In the genomic region with DNA sequence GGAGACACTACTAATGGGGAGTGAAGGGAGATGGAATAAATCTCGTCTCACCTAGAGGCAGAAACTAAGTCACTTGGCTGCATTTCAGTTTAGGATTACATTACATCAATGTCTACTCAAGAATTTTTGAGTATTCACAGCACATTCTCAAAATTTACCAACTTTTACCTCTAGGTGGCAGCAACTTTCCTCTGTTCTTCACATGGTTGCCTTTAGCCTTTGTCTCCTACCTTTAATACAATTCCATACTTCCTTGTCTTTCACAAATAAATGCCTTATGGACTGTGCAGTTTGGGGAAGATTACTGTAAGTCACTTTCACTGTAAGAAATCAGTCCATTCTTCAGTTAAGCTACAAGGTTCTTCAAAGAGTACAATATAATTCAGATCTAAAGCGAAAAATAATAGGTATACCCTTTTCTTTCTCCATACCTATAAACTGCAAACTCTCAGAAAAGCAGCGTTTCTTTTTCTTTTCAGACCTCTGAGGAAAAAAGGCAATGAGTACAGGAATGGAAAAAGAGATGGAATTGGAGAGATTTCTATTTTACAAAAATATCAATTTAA, we compare ENCODE assay signal across 9 cellular contexts.
DNase-seq lines count a peak whose midpoint lies in the region; ATAC-seq and TF ChIP-seq lines count a peak whose summit lies in the region.
"Had no signal": no experiment of that assay in that cellular context is flagged by ENCODE, and none has a peak within 500 bp of the region (broad histone marks: within the 10 kb centered on the region; RNA-seq: fewer than 3 reads in every experiment).

No MANE protein-coding gene starts in this region.

- POLR2A ChIA-PET in PC-9 (lab: Charles Lee; ENCODE audit: unreplicated experiment): no interaction called here

- H3K4me1 ChIP-seq in PC-9 (replicated peaks; ENCODE audit: insufficient read depth) (no peaks in the 10 kb centered on the region), colonic mucosa (no peaks in the 10 kb centered on the region)
- H3K4me1 ChIP-seq: BLaER1 treated with 17β-estradiol and CSF1 and Interleukin-3, amounts not matched to agents 10 nM and 100 nM had no signal

- H3K79me2 ChIP-seq in PC-9 (ENCODE audit: low read depth): no peaks in the 10 kb centered on the region

- intact Hi-C loops in PC-9 (cut with micrococcal nuclease; ENCODE audit: unreplicated experiment) (loop anchor here (1.0 to 2.0 kb wide), 2 partner anchors 532 to 1464 kb away; no protein-coding TSS in a partner anchor), colonic mucosa (cut with DNase I) (loop anchor here (5.0 to 10.0 kb wide), 3 partner anchors 80 to 1467 kb away; no protein-coding TSS in a partner anchor)

- no peaks in the 10 kb centered on the region for H3K9me2 ChIP-seq in PC-9 (ENCODE audit: insufficient read depth)

- no peak overlapping the region for H3K9ac ChIP-seq in colonic mucosa (ENCODE audit: low read depth in 2 of 2, low read length in 2 of 2)
- H3K9ac ChIP-seq: BLaER1 treated with 17β-estradiol and CSF1 and Interleukin-3, amounts not matched to agents 10 nM and 100 nM had no signal

- H3K36me3 ChIP-seq in PC-9 (ENCODE audit: low read depth) (no peaks in the 10 kb centered on the region), colonic mucosa (no peaks in the 10 kb centered on the region)

- H4K20me1 ChIP-seq in PC-9 (ENCODE audit: insufficient read depth): no peaks in the 10 kb centered on the region
- H4K20me1 ChIP-seq: BLaER1 treated with 17β-estradiol and CSF1 and Interleukin-3, amounts not matched to agents 10 nM and 100 nM had no signal

- peak; percentile 5 for DNase-seq in NCI-H510A treated with DMSO at 0.1 percent for 48 hours (lab: John Stamatoyannopoulos, UW)
- DNase-seq in NCI-H510A (lab: John Stamatoyannopoulos, UW): no peak
- DNase-seq in KG1 (lab: John Stamatoyannopoulos, UW): peak; percentile 41
- DNase-seq in PC-9: peak; percentile 25 to 52
- peak; percentile 69 for DNase-seq in colonic mucosa
- DNase-seq in lung microvascular endothelial cell (ENCODE audit: low read depth in 2 of 2): peak; percentile 63 to 68

- H2AFZ ChIP-seq in PC-9: no peak overlapping the region

- no peak overlapping the region for H3K4me2 ChIP-seq in PC-9
- H3K4me2 ChIP-seq: BLaER1 treated with 17β-estradiol and CSF1 and Interleukin-3, amounts not matched to agents 10 nM and 100 nM had no signal

- BruUV-seq in PC-9 (replicated peaks; lab: Mats Ljungman, UMichigan): no TSS peak

- TF ChIP-seq CTCF in PC-9 (conservative IDR thresholded peaks at IDR 0.05): peak; percentile 83
- peak; percentile 54 for TF ChIP-seq CTCF in colonic mucosa (IDR thresholded peaks at IDR 0.05)

- CTCF ChIA-PET in PC-9 (lab: Charles Lee): no interaction called here

- no peak overlapping the region for H3K27ac ChIP-seq in PC-9
- H3K27ac ChIP-seq in colonic mucosa: no peak overlapping the region
- H3K27ac ChIP-seq: BLaER1 treated with 17β-estradiol and CSF1 and Interleukin-3, amounts not matched to agents 10 nM and 100 nM had no signal

- H3K9me3 ChIP-seq in PC-9 (ENCODE audit: insufficient read depth, low read depth) (no peaks in the 10 kb centered on the region), colonic mucosa (no peaks in the 10 kb centered on the region)
- H3K9me3 ChIP-seq: BLaER1 treated with 17β-estradiol and CSF1 and Interleukin-3, amounts not matched to agents 10 nM and 100 nM had no signal

- no peaks in the 10 kb centered on the region for H3K27me3 ChIP-seq in PC-9 (ENCODE audit: insufficient read depth, low read depth)
- H3K27me3 ChIP-seq in colonic mucosa: no peaks in the 10 kb centered on the region
- H3K27me3 ChIP-seq: BLaER1 treated with 17β-estradiol and CSF1 and Interleukin-3, amounts not matched to agents 10 nM and 100 nM had no signal

- H3K4me3 ChIP-seq in PC-9 (no peak overlapping the region), colonic mucosa (no peak overlapping the region)
- H3K4me3 ChIP-seq: BLaER1 treated with 17β-estradiol and CSF1 and Interleukin-3, amounts not matched to agents 10 nM and 100 nM had no signal

- ATAC-seq in GM21447 (IDR thresholded peaks at IDR 0.05; ENCODE audit: unreplicated experiment) (peak; percentile 57), GM19324 (IDR thresholded peaks at IDR 0.05; ENCODE audit: low FRiP score, unreplicated experiment) (no peak)

- no peaks in the 10 kb centered on the region for H3F3A ChIP-seq in PC-9 (ENCODE audit: insufficient read depth, low read depth)
